In the genomic region with DNA sequence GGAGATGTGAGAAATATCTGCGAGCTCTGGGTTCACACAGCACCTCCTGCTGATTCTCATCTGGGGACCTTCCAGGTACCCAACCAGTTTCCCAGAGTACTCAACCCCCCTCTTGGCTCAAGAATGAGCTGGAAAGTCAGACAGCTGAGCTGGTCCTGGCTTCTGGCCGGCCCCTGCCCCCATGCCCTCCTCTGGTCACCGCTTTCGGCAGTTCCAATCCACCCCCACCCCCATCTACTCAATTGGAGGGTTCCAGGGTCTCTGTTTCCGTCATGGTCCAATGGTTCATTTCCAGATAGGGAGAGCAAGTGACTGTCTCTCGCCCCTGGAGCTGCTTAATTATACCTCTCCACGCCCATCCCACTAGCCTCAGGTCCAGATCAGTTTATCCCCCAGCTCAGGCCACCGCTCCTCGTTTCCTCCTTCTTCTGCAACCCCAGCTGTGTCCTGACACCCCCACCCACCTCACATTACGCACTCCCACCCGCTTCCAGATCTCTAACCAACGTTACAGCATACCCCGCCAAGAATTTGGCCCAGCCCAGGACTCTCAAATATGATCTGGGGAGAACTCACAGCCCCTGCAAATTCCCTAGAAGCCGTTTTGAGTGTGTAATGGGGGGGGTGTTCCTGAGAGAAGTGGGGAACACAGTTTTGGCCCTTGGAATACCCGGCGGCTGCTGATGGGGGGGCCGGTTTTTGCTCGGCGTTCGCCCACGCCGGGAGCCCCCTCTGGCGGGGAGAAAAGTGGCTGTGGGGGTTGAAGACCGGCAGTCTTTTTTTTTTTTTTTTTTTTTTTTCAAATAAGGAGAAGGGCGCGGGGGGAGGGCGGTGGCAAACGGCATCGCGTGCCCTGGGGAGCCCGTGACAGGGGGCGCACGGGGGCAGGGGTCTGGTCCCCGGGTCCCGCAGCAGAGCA, we compare ENCODE assay signal across 1 cellular context.
TF ChIP-seq lines count a peak whose summit lies in the region.

No MANE protein-coding gene starts in this region.

TF ChIP-seq in WTC11, 78 proteins besides CTCF, POLR2A, EP300 and RAD21:
- TF ChIP-seq NR3C1 (CRISPR knock-in tag; conservative IDR thresholded peaks at IDR 0.05; ENCODE audit: low read depth) (no peak), CDX4 (CRISPR knock-in tag; IDR thresholded peaks at IDR 0.05; ENCODE audit: borderline replicate concordance) (no peak), MYBL2 (CRISPR knock-in tag; IDR thresholded peaks at IDR 0.05) (peak; percentile 5; the same call in 1 of the 2 replicates)
